Comparison of ENCODE assay signal across 1 cellular context in the genomic region with DNA sequence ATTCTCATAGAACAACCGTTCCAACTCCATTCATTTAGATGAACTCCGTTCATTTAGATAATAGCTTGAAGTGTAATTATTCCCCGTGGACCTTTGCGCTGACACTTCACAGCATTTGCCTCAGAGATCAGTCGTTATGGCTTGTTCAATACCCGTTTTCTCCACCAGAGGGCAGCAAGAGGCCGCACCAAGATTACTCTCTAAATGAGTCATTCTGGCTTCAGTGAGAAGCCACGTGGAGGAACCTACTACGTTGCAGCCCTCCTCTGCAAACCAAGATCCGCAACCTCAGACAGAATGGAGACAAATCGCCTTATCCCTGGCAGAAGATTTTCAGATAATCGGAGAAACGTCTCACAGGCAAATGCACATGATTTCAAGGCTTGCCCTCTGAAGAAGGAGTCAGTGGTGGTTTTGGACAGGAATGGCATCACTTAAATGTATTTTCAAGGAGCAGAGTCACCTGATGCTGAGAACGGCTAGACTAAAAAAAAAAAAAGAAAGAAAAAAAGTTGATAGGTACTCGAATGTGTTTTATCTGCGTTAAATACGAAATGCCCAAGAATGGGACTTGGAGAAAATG.
TF ChIP-seq lines count a peak whose summit lies in the region.

No MANE protein-coding gene starts in this region.

TF ChIP-seq in HCT116, 20 proteins besides CTCF, POLR2A, EP300 and RAD21 (continued from another document):
- TF ChIP-seq, protein P1, sequence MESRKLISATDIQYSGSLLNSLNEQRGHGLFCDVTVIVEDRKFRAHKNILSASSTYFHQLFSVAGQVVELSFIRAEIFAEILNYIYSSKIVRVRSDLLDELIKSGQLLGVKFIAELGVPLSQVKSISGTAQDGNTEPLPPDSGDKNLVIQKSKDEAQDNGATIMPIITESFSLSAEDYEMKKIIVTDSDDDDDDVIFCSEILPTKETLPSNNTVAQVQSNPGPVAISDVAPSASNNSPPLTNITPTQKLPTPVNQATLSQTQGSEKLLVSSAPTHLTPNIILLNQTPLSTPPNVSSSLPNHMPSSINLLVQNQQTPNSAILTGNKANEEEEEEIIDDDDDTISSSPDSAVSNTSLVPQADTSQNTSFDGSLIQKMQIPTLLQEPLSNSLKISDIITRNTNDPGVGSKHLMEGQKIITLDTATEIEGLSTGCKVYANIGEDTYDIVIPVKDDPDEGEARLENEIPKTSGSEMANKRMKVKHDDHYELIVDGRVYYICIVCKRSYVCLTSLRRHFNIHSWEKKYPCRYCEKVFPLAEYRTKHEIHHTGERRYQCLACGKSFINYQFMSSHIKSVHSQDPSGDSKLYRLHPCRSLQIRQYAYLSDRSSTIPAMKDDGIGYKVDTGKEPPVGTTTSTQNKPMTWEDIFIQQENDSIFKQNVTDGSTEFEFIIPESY (IDR thresholded peaks at IDR 0.05; ENCODE audit: extremely low read depth, insufficient replicate concordance, low read length): no peak
